19 cellular contexts compared by ENCODE assay signal in the genomic region with DNA sequence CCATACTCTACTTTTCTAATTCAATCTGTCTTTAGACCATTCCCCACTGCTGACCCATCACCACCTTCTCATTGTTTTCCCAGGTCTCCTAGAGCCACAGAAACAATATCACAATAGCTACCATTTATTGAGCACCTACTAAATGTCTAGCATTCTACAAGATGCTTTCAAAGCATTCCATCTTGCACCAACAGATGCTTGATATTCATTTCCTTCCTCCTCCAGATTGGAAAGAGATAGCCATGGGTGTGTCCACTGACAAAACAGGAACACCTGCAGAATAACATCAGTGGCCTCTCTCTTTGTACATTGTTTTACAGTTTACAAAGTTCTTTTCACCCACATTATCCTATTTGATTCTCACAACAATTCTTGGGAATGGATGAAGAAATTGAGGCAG.
"Had no signal": no experiment of that assay in that cellular context is flagged by ENCODE, and none has a peak within 500 bp of the region (broad histone marks: within the 10 kb centered on the region; RNA-seq: fewer than 3 reads in every experiment).

No MANE protein-coding gene starts in this region.

- ATAC-seq: activated CD4-positive, alpha-beta T cell treated with anti-CD3 and anti-CD28 coated beads for 36 hours; esophagus mucosa; gastrocnemius medialis; left lung; sciatic nerve had no signal

- H3K9ac ChIP-seq: parathyroid adenoma had no signal

- H3K9me3 Mint-ChIP-seq: central memory CD8-positive, alpha-beta T cell had no signal

- H3K4me1 ChIP-seq: colonic mucosa, gastrocnemius medialis, left lung, parathyroid adenoma had no signal

- H3K27me3 ChIP-seq: brain microvascular endothelial cell had no signal

- H3K27ac Mint-ChIP-seq: activated CD4-positive, alpha-beta T cell treated with anti-CD3 and anti-CD28 coated beads for 36 hours had no signal

- H3K79me2 ChIP-seq: parathyroid adenoma had no signal

- H3K9me3 ChIP-seq: colonic mucosa, gastrocnemius medialis, left lung, neutrophil, stomach had no signal

- H2AFZ ChIP-seq: parathyroid adenoma had no signal

- H3K4me2 ChIP-seq: smooth muscle cell had no signal

- H3K4me3 Mint-ChIP-seq: activated CD4-positive, alpha-beta T cell treated with anti-CD3 and anti-CD28 coated beads for 36 hours; central memory CD8-positive, alpha-beta T cell had no signal

- DNase-seq: activated CD4-positive, alpha-beta T cell treated with anti-CD3 and anti-CD28 coated beads for 36 hours; activated CD4-positive, alpha-beta T cell treated with anti-CD3 and anti-CD28 coated beads, Interleukin-2, amount 50 U/mL, for 48 hours; activated gamma-delta T cell treated with Interleukin-2 at 50 U/mL for 16 hours; brain microvascular endothelial cell; colonic mucosa; gastrocnemius medialis; head of caudate nucleus; kidney; left lung; midbrain; stimulated activated CD4-positive, alpha-beta T cell treated with anti-CD3 and anti-CD28 coated beads, Interleukin-4, amount 100 ng/mL, for 1 hour; stomach; T-helper 2 cell had no signal

- H3K27ac ChIP-seq: brain microvascular endothelial cell, colonic mucosa, gastrocnemius medialis, left lung, neutrophil, parathyroid adenoma, stomach had no signal

- H3K36me3 ChIP-seq: brain microvascular endothelial cell, colonic mucosa, gastrocnemius medialis, left lung, neutrophil, stomach had no signal

- H3K4me3 ChIP-seq: colonic mucosa, gastrocnemius medialis, left lung, smooth muscle cell, stomach had no signal
